Comparison of ENCODE assay signal across 8 cellular contexts in the genomic region with DNA sequence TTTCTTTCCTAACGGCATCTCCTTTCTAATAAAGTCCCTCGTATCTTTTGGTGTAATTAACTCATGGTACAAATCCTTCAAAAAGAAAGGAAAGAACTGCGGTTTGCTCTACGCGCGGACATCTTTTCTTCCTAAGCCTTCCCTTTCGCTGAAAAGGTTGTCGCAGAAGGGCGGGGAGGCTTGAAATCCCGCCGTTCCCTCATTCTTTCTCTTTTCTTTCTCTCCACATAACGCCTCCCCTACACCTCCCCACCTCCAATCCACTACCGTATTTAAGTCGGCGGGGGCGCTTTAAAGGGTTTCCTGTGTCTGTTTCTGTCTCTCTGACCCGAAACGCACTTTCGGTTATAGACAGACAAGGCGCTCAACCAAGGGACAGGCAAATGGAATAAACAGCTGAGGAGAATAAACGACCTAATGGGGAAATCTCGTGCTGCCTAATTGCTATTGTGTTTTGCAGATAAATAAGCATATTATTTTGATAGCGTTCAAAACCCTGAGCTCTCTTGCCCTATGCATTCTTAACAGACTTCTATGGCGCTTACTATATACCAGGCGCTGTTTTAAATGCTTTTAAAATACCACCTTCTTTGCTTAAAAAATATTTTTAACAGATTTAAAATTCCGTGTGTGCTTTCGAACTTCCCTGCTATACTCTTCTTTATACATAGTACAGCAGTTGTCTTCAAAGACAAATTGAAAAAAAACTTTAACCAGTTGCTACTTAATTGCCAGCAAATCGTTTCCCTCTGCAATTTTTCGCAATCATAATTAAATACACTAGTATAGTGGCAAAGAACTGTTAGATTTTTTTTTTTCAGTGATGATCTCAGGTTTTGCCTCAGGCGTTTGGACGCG. TPM values are rescaled to one million over a fixed set of nuclear protein-coding genes. Genes with fewer than 3 reads are reported as not detected.
DNase-seq lines count a peak whose midpoint lies in the region; ATAC-seq and TF ChIP-seq lines count a peak whose summit lies in the region.

No MANE protein-coding gene starts in this region.

- peaks cover 5 to 18% of the 10 kb centered on the region in 2 donors for H3K36me3 Mint-ChIP-seq in activated naive CD4-positive, alpha-beta T cell treated with anti-CD3 and anti-CD28 coated beads, Interleukin-2, amount 50 U/mL, for 72 hours

- no peaks in the 10 kb centered on the region for H3K9me3 Mint-ChIP-seq in activated naive CD4-positive, alpha-beta T cell treated with anti-CD3 and anti-CD28 coated beads, Interleukin-2, amount 50 U/mL, for 72 hours

- H3K27ac ChIP-seq in AG04450 (ENCODE audit: low read depth, low read length) (no peak overlapping the region), PC-9 (no peak overlapping the region)

- ATAC-seq in GM18907 (IDR thresholded peaks at IDR 0.05; ENCODE audit: unreplicated experiment) (peak; percentile 69), HG03135 (IDR thresholded peaks at IDR 0.05; ENCODE audit: unreplicated experiment) (peak; percentile 53), left ventricle myocardium superior (peak; percentile 38)
- peak; percentile 43 to 60 for ATAC-seq in activated naive CD4-positive, alpha-beta T cell treated with anti-CD3 and anti-CD28 coated beads, Interleukin-2, amount 50 U/mL, for 72 hours

- no peak for TF ChIP-seq CTCF in AG04450 (IDR thresholded peaks at IDR 0.05; ENCODE audit: low read depth, low read length)
- TF ChIP-seq CTCF in PC-9 (conservative IDR thresholded peaks at IDR 0.05): no peak

- H3F3A ChIP-seq in PC-9 (ENCODE audit: insufficient read depth, low read depth): peaks cover 11% of the 10 kb centered on the region; the same call in 1 of the 2 replicates

- CTCF ChIA-PET in AG04450 (lab: Charles Lee): no interaction called here
- CTCF ChIA-PET in PC-9 (lab: Charles Lee): no interaction called here

- POLR2A ChIA-PET in AG04450 (lab: Yijun Ruan, JAX): no interaction called here
- POLR2A ChIA-PET in PC-9 (lab: Charles Lee; ENCODE audit: unreplicated experiment): no interaction called here

- H3K27ac Mint-ChIP-seq in activated naive CD4-positive, alpha-beta T cell treated with anti-CD3 and anti-CD28 coated beads, Interleukin-2, amount 50 U/mL, for 72 hours: peak overlapping the region in 1 of 2 donors; percentile 9

- DNase-seq in AG04450 (ENCODE audit: low read depth, low spot score): no peak
- peak; percentile 18 to 74 for DNase-seq in PC-9
- DNase-seq in activated naive CD4-positive, alpha-beta T cell treated with anti-CD3 and anti-CD28 coated beads, Interleukin-2, amount 50 U/mL, for 72 hours (ENCODE audit: low spot score in 2 of 2): peak in 1 of 2 donors; percentile 63
- DNase-seq in left ventricle myocardium superior: peak; percentile 75
- DNase-seq in posterior vena cava (ENCODE audit: low spot score): peak; percentile 83
- no peak for DNase-seq in AG20443 (ENCODE audit: low spot score)

- no peaks in the 10 kb centered on the region for H4K20me1 ChIP-seq in PC-9 (ENCODE audit: insufficient read depth)

- no peaks in the 10 kb centered on the region for H3K79me2 ChIP-seq in PC-9 (ENCODE audit: low read depth)

- H3K4me1 ChIP-seq in PC-9 (replicated peaks; ENCODE audit: insufficient read depth): peaks cover 20% of the 10 kb centered on the region

- peak overlapping the region; percentile 97 for H2AFZ ChIP-seq in PC-9

- peak overlapping the region; percentile 52 for H3K4me3 ChIP-seq in AG04450 (ENCODE audit: low read depth, low read length)
- H3K4me3 ChIP-seq in PC-9: peak overlapping the region; percentile 92

- no TSS peak for BruUV-seq in PC-9 (replicated peaks; lab: Mats Ljungman, UMichigan)

- H3K27me3 ChIP-seq in AG04450 (ENCODE audit: control insufficient read depth, insufficient read depth, low read length): peaks cover 55% of the 10 kb centered on the region
- peaks cover 38% of the 10 kb centered on the region for H3K27me3 ChIP-seq in PC-9 (ENCODE audit: insufficient read depth, low read depth)

- peak overlapping the region; percentile 98 for H3K4me2 ChIP-seq in PC-9

- H3K36me3 ChIP-seq in PC-9 (ENCODE audit: low read depth): no peaks in the 10 kb centered on the region

- H3K9me2 ChIP-seq in PC-9 (ENCODE audit: insufficient read depth): no peaks in the 10 kb centered on the region

- H3K9me3 ChIP-seq in AG04450 (ENCODE audit: control insufficient read depth, insufficient read depth, low read length): no peaks in the 10 kb centered on the region; the same call in 1 of the 2 replicates
- no peaks in the 10 kb centered on the region for H3K9me3 ChIP-seq in PC-9 (ENCODE audit: insufficient read depth, low read depth)

- intact Hi-C loops in PC-9 (cut with micrococcal nuclease; ENCODE audit: unreplicated experiment): no loop called here
- intact Hi-C loops in left ventricle myocardium superior (cut with micrococcal nuclease): no loop called here
- intact Hi-C loops in posterior vena cava (cut with DNase I): no loop called here

RNA-seq across cellular contexts. Expression of gene HEY2, which starts 2.5 kb away (rescaled TPM):
- not detected in 2 replicates for polyA plus RNA-seq in AG04450 (2011; rRNA removed)
- not detected in 2 replicates for polyA minus RNA-seq in AG04450 (2011; rRNA and poly(A)+ RNA removed)
- total RNA-seq in PC-9 (2021) (0.15 TPM in 1 of 2 replicates, not detected in the other), left ventricle myocardium superior (66.8 TPM), posterior vena cava (10 to 100 TPM in 1 of 2 donors, 1 to 10 TPM in 1; 9.2 to 11.3 TPM)
- not detected for total RNA-seq in activated naive CD4-positive, alpha-beta T cell treated with anti-CD3 and anti-CD28 coated beads, Interleukin-2, amount 50 U/mL, for 72 hours

RNA-seq across cellular contexts. Expression of gene NCOA7, which starts 43.8 kb away (rescaled TPM):
- polyA plus RNA-seq in AG04450 (2011; rRNA removed): 21.1 and 21.5 TPM in 2 replicates
- 54.3 and 55.6 TPM in 2 replicates for polyA minus RNA-seq in AG04450 (2011; rRNA and poly(A)+ RNA removed)
- total RNA-seq in PC-9 (2021): 47.6 and 51.0 TPM in 2 replicates
- 10 to 100 TPM; 50.8 to 58.8 TPM for total RNA-seq in activated naive CD4-positive, alpha-beta T cell treated with anti-CD3 and anti-CD28 coated beads, Interleukin-2, amount 50 U/mL, for 72 hours
- 10.2 TPM for total RNA-seq in left ventricle myocardium superior
- 10 to 100 TPM; 41.5 to 43.3 TPM for total RNA-seq in posterior vena cava

Comparison
In these comparisons a context has a peak if more than half of its experiments do, and no peak if none do; other contexts are left out.
1. DNase-seq: peak in PC-9 (2 of 2), left ventricle myocardium superior (single experiment) and posterior vena cava (single experiment); none in AG04450 (single experiment) and AG20443 (single experiment).
2. Peak in every context shown above with its lines, with median percentiles within 50 percentile points of each other: ATAC-seq.